In genomic region chr20:35885212-35885611, GRCh38 we compare ENCODE assay signal across 22 cellular contexts.
A peak's percentile ranks its signal among the peaks of the same experiment; 100 is the strongest.
DNase-seq lines count a peak whose midpoint lies in the region; ATAC-seq and TF ChIP-seq lines count a peak whose summit lies in the region.
"Had no signal": no experiment of that assay in that cellular context is flagged by ENCODE, and none has a peak within 500 bp of the region (broad histone marks: within the 10 kb centered on the region; RNA-seq: fewer than 3 reads in every experiment).

No MANE protein-coding gene starts in this region.

- no peaks in the 10 kb centered on the region for H3K27me3 Mint-ChIP-seq in HFFc6 (ENCODE audit: insufficient read depth)
- H3K27me3 Mint-ChIP-seq: activated CD4-positive, alpha-beta memory T cell treated with anti-CD3 and anti-CD28 coated beads, Interleukin-2, amount 10 ng/mL, durations not matched to agents 7 days and 5 days; CD4-positive, CD25-positive, alpha-beta regulatory T cell; IgD-negative memory B cell; memory B cell; naive B cell had no signal

- TF ChIP-seq EP300 in stomach (IDR thresholded peaks at IDR 0.05) = no peak

- H3K9me3 ChIP-seq in stomach = no peaks in the 10 kb centered on the region

- DNase-seq in HFFc6 (no peak), foreskin keratinocyte (no peak), stomach (no peak), kidney tubule cell (ENCODE audit: low spot score) (no peak), RKO (ENCODE audit: low spot score) (no peak)
- DNase-seq: activated CD4-positive, alpha-beta memory T cell treated with anti-CD3 and anti-CD28 coated beads, Interleukin-2, amount 10 ng/mL, durations not matched to agents 7 days and 5 days; amygdala; caudate nucleus; CD4-positive, CD25-positive, alpha-beta regulatory T cell; H7; naive B cell; NCI-H1105 treated with DMSO at 0.1 percent for 48 hours; NCI-H2081; NCI-H510A treated with DMSO at 0.1 percent for 48 hours; NK-92 treated with Interleukin-12 subunit alpha and Interleukin-12 subunit beta, amount 100 ng/mL, for 24 hours; nucleus accumbens; stimulated activated CD8-positive, alpha-beta memory T cell treated with anti-CD3 and anti-CD28 coated beads, Interleukin-4, amount 100 ng/mL, for 48 hours; T1000 had no signal

- peaks cover 5% of the 10 kb centered on the region for H3K36me3 Mint-ChIP-seq in HFFc6 (ENCODE audit: low read depth)
- H3K36me3 Mint-ChIP-seq: IgD-negative memory B cell, naive B cell had no signal

- H3K4me1 Mint-ChIP-seq in HFFc6 (ENCODE audit: low read depth) = peaks cover 61% of the 10 kb centered on the region

- H3K9me3 Mint-ChIP-seq in HFFc6 = no peaks in the 10 kb centered on the region
- H3K9me3 Mint-ChIP-seq: activated CD4-positive, alpha-beta memory T cell treated with anti-CD3 and anti-CD28 coated beads, Interleukin-2, amount 10 ng/mL, durations not matched to agents 7 days and 5 days; CD4-positive, CD25-positive, alpha-beta regulatory T cell; IgD-negative memory B cell; memory B cell; naive B cell had no signal

- H3K27me3 ChIP-seq in foreskin keratinocyte = no peaks in the 10 kb centered on the region
- no peaks in the 10 kb centered on the region for H3K27me3 ChIP-seq in stomach

- H3K27ac ChIP-seq in VCaP = peak overlapping the region; percentile 41
- H3K27ac ChIP-seq in foreskin keratinocyte = peak overlapping the region; percentile 15
- H3K27ac ChIP-seq in stomach = peak overlapping the region in 4 of 5 donors; percentile 52 to 85 (median 82)

- no peak for TF ChIP-seq CTCF in HFFc6 (IDR thresholded peaks at IDR 0.05)
- no peak for TF ChIP-seq CTCF in VCaP (conservative IDR thresholded peaks at IDR 0.05)
- TF ChIP-seq CTCF in foreskin keratinocyte (conservative IDR thresholded peaks at IDR 0.05) = no peak
- TF ChIP-seq CTCF in stomach (IDR thresholded peaks at IDR 0.05) = no peak

- H3K4me1 ChIP-seq in foreskin keratinocyte = peaks cover 29% of the 10 kb centered on the region
- H3K4me1 ChIP-seq in stomach = peaks cover 0 to 22% (median 5%) of the 10 kb centered on the region in 4 donors

- no peak for ATAC-seq in foreskin keratinocyte
- no peak for ATAC-seq in HG02571 (IDR thresholded peaks at IDR 0.05; ENCODE audit: unreplicated experiment)

- H3K4me3 Mint-ChIP-seq in HFFc6 = peak overlapping the region; percentile 73
- H3K4me3 Mint-ChIP-seq: activated CD4-positive, alpha-beta memory T cell treated with anti-CD3 and anti-CD28 coated beads, Interleukin-2, amount 10 ng/mL, durations not matched to agents 7 days and 5 days; CD4-positive, CD25-positive, alpha-beta regulatory T cell; IgD-negative memory B cell; memory B cell; naive B cell had no signal

- intact Hi-C loops in stomach (cut with DNase I; ENCODE audit: low total_unique reads) = loop anchor here (10.0 kb wide), 1 partner anchor 150 kb away; no protein-coding TSS in a partner anchor

- no peak overlapping the region for H3K4me3 ChIP-seq in stomach

- 45 to 72% (median 67%) methylated on average over 1 of the region's 1 CpG for WGBS in stomach, 5 donors

- peak overlapping the region; percentile 98 for H3K27ac Mint-ChIP-seq in HFFc6
- H3K27ac Mint-ChIP-seq: activated CD4-positive, alpha-beta memory T cell treated with anti-CD3 and anti-CD28 coated beads, Interleukin-2, amount 10 ng/mL, durations not matched to agents 7 days and 5 days; IgD-negative memory B cell had no signal

- no peak for TF ChIP-seq POLR2A in stomach (IDR thresholded peaks at IDR 0.05)

- peaks cover 0 to 16% (median 5%) of the 10 kb centered on the region in 4 donors for H3K36me3 ChIP-seq in stomach

Comparison
In these comparisons a context has a peak if more than half of its experiments do, and no peak if none do; other contexts are left out.
1. H3K27ac ChIP-seq: peak in every context shown above with its lines; median percentile 82 in stomach; 41 in VCaP; 15 in foreskin keratinocyte.